Comparison of ENCODE assay signal across 9 cellular contexts in the genomic region with DNA sequence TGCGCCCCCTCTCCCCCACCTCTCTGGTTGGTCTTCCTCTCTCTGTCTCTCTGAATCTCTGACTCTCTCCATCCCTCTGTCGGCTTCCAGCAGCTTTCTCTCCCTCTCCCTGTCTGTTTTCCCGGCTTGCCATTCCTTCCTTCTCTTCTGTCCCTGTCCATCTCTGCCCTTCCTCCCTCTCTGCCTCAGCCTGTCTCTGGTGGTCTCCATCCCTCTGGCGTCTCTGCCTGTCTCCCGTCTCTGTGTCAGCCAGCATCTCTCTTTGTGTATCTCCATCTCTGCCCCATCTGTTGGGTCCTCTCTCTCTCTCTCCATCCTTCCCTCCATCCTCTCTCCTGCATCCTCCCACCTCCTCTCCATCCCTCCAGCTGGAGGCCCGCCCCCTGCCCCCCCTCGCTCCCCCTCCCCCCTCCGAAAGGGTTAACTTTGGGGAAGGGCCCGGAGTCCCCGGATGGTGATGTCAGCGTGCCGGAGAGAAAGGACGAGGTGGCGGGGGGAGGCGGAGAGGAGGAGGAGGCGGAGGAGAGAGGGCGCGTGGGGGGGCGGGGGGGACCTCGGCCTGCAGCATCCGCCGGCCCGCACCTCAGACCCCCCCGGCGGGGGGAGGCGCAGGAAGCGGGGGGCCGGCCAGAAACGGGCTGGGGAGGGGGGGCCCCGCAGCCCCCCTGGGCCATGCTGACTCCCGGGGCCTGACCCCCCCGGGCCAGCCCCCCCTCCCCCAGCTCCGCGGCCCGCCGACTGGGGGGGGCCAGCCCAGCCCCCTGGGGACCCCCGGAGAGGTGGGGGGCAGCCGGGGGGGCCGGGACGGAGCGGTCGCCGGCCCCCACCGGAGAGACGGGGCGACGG. TPM values are rescaled to one million over a fixed set of nuclear protein-coding genes. Genes with fewer than 3 reads are reported as not detected.
DNase-seq lines count a peak whose midpoint lies in the region; ATAC-seq and TF ChIP-seq lines count a peak whose summit lies in the region.
"Had no signal": no experiment of that assay in that cellular context is flagged by ENCODE, and none has a peak within 500 bp of the region (broad histone marks: within the 10 kb centered on the region; RNA-seq: fewer than 3 reads in every experiment).

A gene (plus strand): TSS at position 450 of the 846 bp plus-strand sequence. CDS start 446 bp downstream, outside the sequence.

- H3K9me3 ChIP-seq in T-helper 17 cell (ENCODE audit: control insufficient read depth, low read length, poor library complexity, severe bottlenecking): no peaks in the 10 kb centered on the region

- H3K4me1 Mint-ChIP-seq in T-helper 17 cell: peaks cover 26% of the 10 kb centered on the region
- peaks cover 36% of the 10 kb centered on the region for H3K4me1 Mint-ChIP-seq in stimulated activated memory B cell treated with anti-CD40 and anti-IgM and Interleukin-4, amounts not matched to agents 10 μg/mL and 1 μg/mL and 100 μg/mL, for 72 hours

- no peak for TF ChIP-seq CTCF in AG04449 (IDR thresholded peaks at IDR 0.05; ENCODE audit: insufficient read depth, low read length, missing control alignments)
- TF ChIP-seq CTCF in KMS-11 (conservative IDR thresholded peaks at IDR 0.05; ENCODE audit: low read depth, low read length): no peak

- H3K36me3 ChIP-seq in KMS-11 (ENCODE audit: insufficient read depth): no peaks in the 10 kb centered on the region

- H3K4me1 ChIP-seq in KMS-11 (ENCODE audit: low read depth, poor library complexity, severe bottlenecking): peaks cover 37% of the 10 kb centered on the region

- no peak for DNase-seq in AG04449 (ENCODE audit: low read depth, low spot score)
- peak in 1 of 3 donors; percentile 25 for DNase-seq in T-helper 17 cell
- peak in 57 of 61 donors; percentile 7 to 93 (median 75) for DNase-seq in caudate nucleus (lab: John Stamatoyannopoulos, UW)
- peak; percentile 34 for DNase-seq in kidney tubule cell (ENCODE audit: low spot score)

- no peaks in the 10 kb centered on the region for H3K9me3 Mint-ChIP-seq in stimulated activated memory B cell treated with anti-CD40 and anti-IgM and Interleukin-4, amounts not matched to agents 10 μg/mL and 1 μg/mL and 100 μg/mL, for 72 hours

- peak within 1 kb of the TSS; percentile 95 for H3K4me3 Mint-ChIP-seq in T-helper 17 cell
- H3K4me3 Mint-ChIP-seq in stimulated activated memory B cell treated with anti-CD40 and anti-IgM and Interleukin-4, amounts not matched to agents 10 μg/mL and 1 μg/mL and 100 μg/mL, for 72 hours: no peak within 1 kb of the TSS

- H3K27ac Mint-ChIP-seq in T-helper 17 cell: peak within 1 kb of the TSS; percentile 84
- peak within 1 kb of the TSS; percentile 42 for H3K27ac Mint-ChIP-seq in stimulated activated memory B cell treated with anti-CD40 and anti-IgM and Interleukin-4, amounts not matched to agents 10 μg/mL and 1 μg/mL and 100 μg/mL, for 72 hours

- POLR2A ChIA-PET in AG04449 (lab: Yijun Ruan, JAX): interaction anchor here (1.2 kb wide), 1 partner anchor 124 kb away, joined by 4 read pairs; a partner anchor contains a TSS

- H3K79me2 ChIP-seq in KMS-11 (ENCODE audit: insufficient read depth, low read depth): peaks cover 7% of the 10 kb centered on the region; the same call in 1 of the 2 replicates

- CTCF ChIA-PET in AG04449 (lab: Yijun Ruan, JAX): interaction anchor here (1.4 to 4.2 kb wide), 4 partner anchors 8 to 184 kb away, joined by 3 to 20 read pairs (median 10); a partner anchor contains a TSS

- no peaks in the 10 kb centered on the region for H4K20me1 ChIP-seq in KMS-11 (ENCODE audit: insufficient read depth)

- H3K27ac ChIP-seq in KMS-11: no peak within 1 kb of the TSS
- H3K27ac ChIP-seq in caudate nucleus (ENCODE audit: low read depth, low read length): peak within 1 kb of the TSS; percentile 98
- H3K27ac ChIP-seq: epithelial cell of prostate had no signal

- peak within 1 kb of the TSS; percentile 63 for H3K4me3 ChIP-seq in AG04449 (ENCODE audit: low read depth, low read length)
- no peak within 1 kb of the TSS for H3K4me3 ChIP-seq in KMS-11 (IDR thresholded peaks at IDR 0.05; ENCODE audit: insufficient read depth, low read depth, low read length)

- peak within 1 kb of the TSS; percentile 80 for H3K9ac ChIP-seq in KMS-11

- no peaks in the 10 kb centered on the region for H3K27me3 ChIP-seq in KMS-11 (ENCODE audit: insufficient read depth, low read depth)

- ATAC-seq in T-helper 17 cell (no peak), GM21526 (IDR thresholded peaks at IDR 0.05; ENCODE audit: low FRiP score, unreplicated experiment) (no peak), HG03135 (IDR thresholded peaks at IDR 0.05; ENCODE audit: unreplicated experiment) (no peak)
- ATAC-seq in stimulated activated memory B cell treated with anti-CD40 and anti-IgM and Interleukin-4, amounts not matched to agents 10 μg/mL and 1 μg/mL and 100 μg/mL, for 72 hours: peak; percentile 19

- H3K4me2 ChIP-seq in KMS-11: peak within 1 kb of the TSS; percentile 89

- H2AFZ ChIP-seq in KMS-11 (ENCODE audit: low read depth): peak within 1 kb of the TSS; percentile 69

- peaks cover 3% of the 10 kb centered on the region for H3K36me3 Mint-ChIP-seq in T-helper 17 cell (ENCODE audit: low read depth)
- H3K36me3 Mint-ChIP-seq in stimulated activated memory B cell treated with anti-CD40 and anti-IgM and Interleukin-4, amounts not matched to agents 10 μg/mL and 1 μg/mL and 100 μg/mL, for 72 hours: peaks cover 5% of the 10 kb centered on the region

- no peaks in the 10 kb centered on the region for H3K27me3 Mint-ChIP-seq in T-helper 17 cell
- H3K27me3 Mint-ChIP-seq in stimulated activated memory B cell treated with anti-CD40 and anti-IgM and Interleukin-4, amounts not matched to agents 10 μg/mL and 1 μg/mL and 100 μg/mL, for 72 hours: no peaks in the 10 kb centered on the region

RNA-seq across cellular contexts. Expression of the gene that starts here (rescaled TPM):
- 1 to 10 TPM; 3.0 to 7.4 TPM for total RNA-seq in T-helper 17 cell
